1 cellular context compared by ENCODE assay signal in genomic region chr1:190578531-190578930, GRCh38.
TF ChIP-seq lines count a peak whose summit lies in the region.

No MANE protein-coding gene starts in this region.

TF ChIP-seq in SK-N-SH, 30 proteins besides CTCF, POLR2A, EP300 and RAD21 (continued from another document):
- TF ChIP-seq TAF1 (IDR thresholded peaks at IDR 0.05; ENCODE audit: borderline replicate concordance, low read depth, low read length): no peak
TF ChIP-seq in SK-N-SH: peak in this region for 0.
